8 cellular contexts compared by ENCODE assay signal in the genomic region with DNA sequence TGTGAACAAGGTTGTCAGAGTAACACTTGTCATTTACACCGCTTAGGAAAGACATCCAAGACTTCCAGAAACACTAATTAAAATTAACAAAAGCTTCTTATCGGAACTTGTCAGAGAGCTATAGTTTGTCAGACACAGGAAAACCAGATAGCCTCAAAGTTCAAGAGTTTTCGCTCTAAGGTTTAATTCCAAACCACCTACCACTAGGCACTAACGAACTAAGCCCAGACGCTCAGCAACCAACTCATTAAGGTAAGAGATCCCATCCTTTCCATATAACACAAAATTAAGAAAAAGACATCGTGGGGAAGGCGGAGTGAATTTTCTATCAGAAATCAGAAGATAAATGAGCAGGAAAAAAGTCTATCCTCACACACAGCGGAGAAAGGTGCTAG. TPM values are rescaled to one million over a fixed set of nuclear protein-coding genes. Genes with fewer than 3 reads are reported as not detected.
A peak's percentile ranks its signal among the peaks of the same experiment; 100 is the strongest.
DNase-seq lines count a peak whose midpoint lies in the region; ATAC-seq lines count a peak whose summit lies in the region.

No MANE protein-coding gene starts in this region.

- WGBS in GM23248 (ENCODE audit: low coverage in 1 of 2, low lambda C conversion rate in 2 of 2, missing lambda C conversion rate in 2 of 2), 2 experiments: 1 to 3% methylated on average over 8 of the region's 8 CpGs

- peaks cover 26 to 75% (median 56%) of the 10 kb centered on the region in 7 donors for H3K4me1 Mint-ChIP-seq in naive thymus-derived CD4-positive, alpha-beta T cell

- in situ Hi-C loops in GM23248 (cut with MboI): no loop called here

- H3K4me3 ChIP-seq in GM23248: peak overlapping the region; percentile 99
- H3K4me3 ChIP-seq in duodenal mucosa (ENCODE audit: low read depth in 1 of 2, low read length in 2 of 2): peak overlapping the region; percentile 95 to 99
- H3K4me3 ChIP-seq in naive thymus-derived CD4-positive, alpha-beta T cell (ENCODE audit: low read length): peak overlapping the region; percentile 85

- H3K36me3 ChIP-seq in GM23248 (ENCODE audit: low read depth) (no peaks in the 10 kb centered on the region), duodenal mucosa (ENCODE audit: control insufficient read depth in 1 of 2, insufficient read depth in 2 of 2, low read length in 2 of 2) (peaks cover 0 to 2% of the 10 kb centered on the region in 2 donors)
- peaks cover 0 to 3% (median 0%) of the 10 kb centered on the region in 3 experiments for H3K36me3 ChIP-seq in naive thymus-derived CD4-positive, alpha-beta T cell (ENCODE audit: control insufficient read depth in 2 of 3, insufficient read depth in 3 of 3, low read length in 3 of 3)

- H3F3A ChIP-seq in GM23248 (ENCODE audit: insufficient read depth): no peaks in the 10 kb centered on the region

- peak; percentile 22 for ATAC-seq in naive thymus-derived CD4-positive, alpha-beta T cell

- H3K27me3 ChIP-seq in GM23248 (replicated peaks; ENCODE audit: insufficient read depth): no peaks in the 10 kb centered on the region
- H3K27me3 ChIP-seq in duodenal mucosa (ENCODE audit: control insufficient read depth in 1 of 2, insufficient read depth in 2 of 2, low read length in 2 of 2): no peaks in the 10 kb centered on the region
- no peaks in the 10 kb centered on the region for H3K27me3 ChIP-seq in naive thymus-derived CD4-positive, alpha-beta T cell (ENCODE audit: control insufficient read depth in 2 of 2, insufficient read depth in 2 of 2, low read length in 2 of 2)

- H3K4me3 Mint-ChIP-seq in naive thymus-derived CD4-positive, alpha-beta T cell: peak overlapping the region; percentile 89 to 100 (median 99)

- peaks cover 3 to 21% (median 18%) of the 10 kb centered on the region in 5 donors for H3K36me3 Mint-ChIP-seq in naive thymus-derived CD4-positive, alpha-beta T cell

- peak overlapping the region; percentile 92 to 100 (median 98) for H3K27ac Mint-ChIP-seq in naive thymus-derived CD4-positive, alpha-beta T cell

- peak overlapping the region; percentile 95 for H3K4me2 ChIP-seq in GM23248 (ENCODE audit: unreplicated experiment)

- no peaks in the 10 kb centered on the region for H3K9me2 ChIP-seq in GM23248 (ENCODE audit: insufficient read depth)

- no peaks in the 10 kb centered on the region for H4K20me1 ChIP-seq in GM23248 (ENCODE audit: insufficient read depth)

- CTCF ChIA-PET in naive thymus-derived CD4-positive, alpha-beta T cell (lab: Charles Lee): no interaction called here

- H3K9ac ChIP-seq in GM23248 (peak overlapping the region; percentile 86), duodenal mucosa (ENCODE audit: low read depth in 1 of 2, low read length in 2 of 2) (peak overlapping the region; percentile 79 to 97)

- DNase-seq in NCI-H2227 treated with DMSO at 0.1 percent for 48 hours (lab: John Stamatoyannopoulos, UW): peak; percentile 78
- DNase-seq in NCI-H2227 (lab: John Stamatoyannopoulos, UW; ENCODE audit: unreplicated experiment): no peak
- peak; percentile 35 for DNase-seq in GM23248
- peak; percentile 27 for DNase-seq in NCI-H2171 (lab: John Stamatoyannopoulos, UW)
- no peak for DNase-seq in naive thymus-derived CD4-positive, alpha-beta T cell
- DNase-seq in activated effector memory CD4-positive, alpha-beta T cell treated with Interleukin-2 at 50 U/mL for 16 hours: no peak
- no peak for DNase-seq in SW 1271 (lab: John Stamatoyannopoulos, UW)

- intact Hi-C loops in naive thymus-derived CD4-positive, alpha-beta T cell (cut with micrococcal nuclease): loop anchor here (1.0 to 10.0 kb wide), 11 partner anchors 11 to 1746 kb away; a partner anchor contains a TSS

- H3K79me2 ChIP-seq in GM23248 (ENCODE audit: insufficient read depth): peaks cover 53% of the 10 kb centered on the region

- H3K27me3 Mint-ChIP-seq in naive thymus-derived CD4-positive, alpha-beta T cell: peaks cover 0 to 2% (median 0%) of the 10 kb centered on the region in 5 donors

- H3K27ac ChIP-seq in GM23248: no peak overlapping the region
- H3K27ac ChIP-seq in duodenal mucosa (ENCODE audit: low read depth, low read length): no peak overlapping the region
- peak overlapping the region; percentile 79 for H3K27ac ChIP-seq in naive thymus-derived CD4-positive, alpha-beta T cell (ENCODE audit: low read depth, low read length)

- POLR2A ChIA-PET in naive thymus-derived CD4-positive, alpha-beta T cell (lab: Charles Lee): interaction anchor here (1.1 kb wide), 1 partner anchor 139 kb away, joined by 4 read pairs; a partner anchor contains a TSS

- H2AFZ ChIP-seq in GM23248: peak overlapping the region; percentile 100

- H3K4me1 ChIP-seq in GM23248 (ENCODE audit: insufficient read depth): peaks cover 9% of the 10 kb centered on the region; the same call in 1 of the 2 replicates
- H3K4me1 ChIP-seq in duodenal mucosa (ENCODE audit: control insufficient read depth in 1 of 2, insufficient read depth in 2 of 2, low read length in 2 of 2): peaks cover 7 to 25% of the 10 kb centered on the region in 2 donors
- H3K4me1 ChIP-seq in naive thymus-derived CD4-positive, alpha-beta T cell (ENCODE audit: control insufficient read depth in 2 of 2, insufficient read depth in 2 of 2, low read length in 2 of 2): peaks cover 13 to 14% of the 10 kb centered on the region in 2 donors

- no peaks in the 10 kb centered on the region for H3K9me3 Mint-ChIP-seq in naive thymus-derived CD4-positive, alpha-beta T cell

- H3K9me3 ChIP-seq in GM23248 (ENCODE audit: low read depth) (no peaks in the 10 kb centered on the region), duodenal mucosa (ENCODE audit: control insufficient read depth in 1 of 2, low read length in 2 of 2) (no peaks in the 10 kb centered on the region)
- no peaks in the 10 kb centered on the region for H3K9me3 ChIP-seq in naive thymus-derived CD4-positive, alpha-beta T cell (ENCODE audit: control insufficient read depth in 2 of 3, low read length in 3 of 3)

RNA-seq across cellular contexts. Expression of a gene that starts 0.4 kb away (rescaled TPM):
- total RNA-seq in GM23248 (2014; rRNA removed; shearing (Covaris generic)): 6.6 and 8.8 TPM in 2 replicates
- polyA plus RNA-seq in GM23248 (2016; fragmentation: Nextera tagmentation; extraction: Ambion mirVana): 16.9 and 19.9 TPM in 2 replicates
- total RNA-seq in naive thymus-derived CD4-positive, alpha-beta T cell: 10 to 100 TPM in 4 of 5 experiments, 1 to 10 TPM in 1; 9.4 to 20.0 (median 16.1) TPM
- 10 to 100 TPM; 49.7 to 52.4 TPM for polyA plus RNA-seq in naive thymus-derived CD4-positive, alpha-beta T cell

RNA-seq across cellular contexts. Expression of a gene that starts 0.6 kb away (rescaled TPM):
- total RNA-seq in GM23248 (2014; rRNA removed; shearing (Covaris generic)): 11.8 and 20.1 TPM in 2 replicates
- polyA plus RNA-seq in GM23248 (2016; fragmentation: Nextera tagmentation; extraction: Ambion mirVana): 15.9 and 16.2 TPM in 2 replicates
- 10 to 100 TPM; 16.8 to 23.2 (median 21.2) TPM for total RNA-seq in naive thymus-derived CD4-positive, alpha-beta T cell
- 10 to 100 TPM; 20.0 to 23.5 TPM for polyA plus RNA-seq in naive thymus-derived CD4-positive, alpha-beta T cell

Comparison
In these comparisons a context has a peak if more than half of its experiments do, and no peak if none do; other contexts are left out.
1. DNase-seq: peak in NCI-H2227 treated with DMSO at 0.1 percent for 48 hours (single experiment), GM23248 (single experiment) and NCI-H2171 (single experiment); none in NCI-H2227 (single experiment), naive thymus-derived CD4-positive, alpha-beta T cell (0 of 9), activated effector memory CD4-positive, alpha-beta T cell treated with Interleukin-2 at 50 U/mL for 16 hours (single experiment) and SW 1271 (0 of 2).
2. Peak in every context shown above with its lines, with median percentiles within 50 percentile points of each other: H3K4me3 ChIP-seq.